8 cellular contexts compared by ENCODE assay signal in genomic region chr4:105709081-105709450, GRCh38. TPM values are rescaled to one million over a fixed set of nuclear protein-coding genes. Genes with fewer than 3 reads are reported as not detected.
A peak's percentile ranks its signal among the peaks of the same experiment; 100 is the strongest.
DNase-seq lines count a peak whose midpoint lies in the region; ATAC-seq and TF ChIP-seq lines count a peak whose summit lies in the region.

No MANE protein-coding gene starts in this region.

- no peaks in the 10 kb centered on the region for H3K27me3 Mint-ChIP-seq in Calu3 (ENCODE audit: unreplicated experiment)

- H3K9me3 ChIP-seq in endocrine pancreas (ENCODE audit: control insufficient read depth, low read length) (no peaks in the 10 kb centered on the region), muscle layer of colon (ENCODE audit: low read length) (no peaks in the 10 kb centered on the region)

- H3K4me3 ChIP-seq in endocrine pancreas (ENCODE audit: control insufficient read depth, insufficient read depth, low read length), result peak overlapping the region; percentile 96
- peak overlapping the region; percentile 84 to 96 for H3K4me3 ChIP-seq in muscle layer of colon (ENCODE audit: low read depth in 1 of 2, low read length in 2 of 2)

- ATAC-seq in GM18909 (IDR thresholded peaks at IDR 0.05; ENCODE audit: poor library complexity, unreplicated experiment) (peak; percentile 40), HG03103 (IDR thresholded peaks at IDR 0.05; ENCODE audit: low read depth, unreplicated experiment) (peak; percentile 30)

- H3K36me3 ChIP-seq in endocrine pancreas (ENCODE audit: control insufficient read depth, insufficient read depth, low read length) (no peaks in the 10 kb centered on the region), muscle layer of colon (ENCODE audit: insufficient read depth, low read length) (no peaks in the 10 kb centered on the region)

- DNase-seq in Calu3, result peak; percentile 24
- DNase-seq in SK-MEL-5 (ENCODE audit: low read depth, low spot score), result peak; percentile 9
- DNase-seq in cerebellum (ENCODE audit: low spot score), result no peak
- no peak for DNase-seq in SHP77 (lab: John Stamatoyannopoulos, UW)

- CTCF ChIA-PET in Calu3 (lab: Charles Lee), result interaction anchor here (1.3 kb wide), 1 partner anchor 188 kb away, joined by 3 read pairs; no protein-coding TSS in a partner anchor

- peak overlapping the region; percentile 93 for H3K4me3 Mint-ChIP-seq in Calu3 (ENCODE audit: low read depth, unreplicated experiment)

- no TSS peak for BruUV-seq in Calu3 (replicated peaks; lab: Mats Ljungman, UMichigan)

- in situ Hi-C loops in SK-MEL-5 (cut with HindIII; ENCODE audit: low pct_unique_long_range_greater_than_20kb, low sequenced_read_pairs), result no loop called here

- no peak for TF ChIP-seq CTCF in Calu3 (IDR thresholded peaks at IDR 0.05; ENCODE audit: unreplicated experiment)

- H3K4me1 ChIP-seq in endocrine pancreas (ENCODE audit: control insufficient read depth, insufficient read depth, low read length) (peaks cover 25% of the 10 kb centered on the region), muscle layer of colon (ENCODE audit: insufficient read depth, low read length) (peaks cover 16% of the 10 kb centered on the region)

- no peaks in the 10 kb centered on the region for H3K27me3 ChIP-seq in endocrine pancreas (ENCODE audit: control insufficient read depth, insufficient read depth, low read length)
- H3K27me3 ChIP-seq in muscle layer of colon (ENCODE audit: control insufficient read depth in 1 of 2, insufficient read depth in 2 of 2, low read length in 2 of 2), result no peaks in the 10 kb centered on the region

- no peaks in the 10 kb centered on the region for H3K9me3 Mint-ChIP-seq in Calu3 (ENCODE audit: low read depth, unreplicated experiment)

- intact Hi-C loops in Calu3 (cut with micrococcal nuclease; ENCODE audit: unreplicated experiment), result no loop called here

- peaks cover 32% of the 10 kb centered on the region for H3K4me1 Mint-ChIP-seq in Calu3 (ENCODE audit: low read depth, unreplicated experiment)

- H3K27ac Mint-ChIP-seq in Calu3 (ENCODE audit: unreplicated experiment), result peak overlapping the region; percentile 87

- peak overlapping the region; percentile 88 for H3K27ac ChIP-seq in muscle layer of colon (ENCODE audit: low read depth, low read length)

- peak overlapping the region; percentile 91 for H3K9ac ChIP-seq in endocrine pancreas (ENCODE audit: control insufficient read depth, insufficient read depth, low read length)
- H3K9ac ChIP-seq in muscle layer of colon (ENCODE audit: low read length), result peak overlapping the region; percentile 87

- H3K36me3 Mint-ChIP-seq in Calu3 (ENCODE audit: insufficient read depth, unreplicated experiment), result peaks cover 24% of the 10 kb centered on the region

RNA-seq across cellular contexts. Expression of gene GSTCD, which starts 0.5 kb away (rescaled TPM):
- total RNA-seq in Calu3 (2022) (22.5 and 23.9 TPM in 2 replicates), cerebellum (26.9 TPM)
- total RNA-seq in SK-MEL-5 (2014; rRNA removed; shearing (Covaris generic)), result 11.5 and 12.2 TPM in 2 replicates
- polyA plus RNA-seq in SK-MEL-5 (2015; cell fraction: cytosol; rRNA removed), result 7.6 and 13.3 TPM in 2 replicates
- polyA plus RNA-seq in SK-MEL-5 (2015; cell fraction: nucleus; rRNA removed), result 5.5 and 11.4 TPM in 2 replicates

RNA-seq across cellular contexts. Expression of gene INTS12, which starts 0.6 kb away (rescaled TPM):
- total RNA-seq in Calu3 (2022) (11.8 and 13.4 TPM in 2 replicates), cerebellum (20.9 TPM)
- 15.2 and 23.2 TPM in 2 replicates for total RNA-seq in SK-MEL-5 (2014; rRNA removed; shearing (Covaris generic))
- polyA plus RNA-seq in SK-MEL-5 (2015; cell fraction: cytosol; rRNA removed), result 19.5 and 20.4 TPM in 2 replicates
- 21.2 and 59.0 TPM in 2 replicates for polyA plus RNA-seq in SK-MEL-5 (2015; cell fraction: nucleus; rRNA removed)

Comparison
In these comparisons a context has a peak if more than half of its experiments do, and no peak if none do; other contexts are left out.
1. DNase-seq: peak in Calu3 (single experiment) and SK-MEL-5 (single experiment); none in cerebellum (single experiment) and SHP77 (0 of 2).